8 cellular contexts compared by ENCODE assay signal in the genomic region with DNA sequence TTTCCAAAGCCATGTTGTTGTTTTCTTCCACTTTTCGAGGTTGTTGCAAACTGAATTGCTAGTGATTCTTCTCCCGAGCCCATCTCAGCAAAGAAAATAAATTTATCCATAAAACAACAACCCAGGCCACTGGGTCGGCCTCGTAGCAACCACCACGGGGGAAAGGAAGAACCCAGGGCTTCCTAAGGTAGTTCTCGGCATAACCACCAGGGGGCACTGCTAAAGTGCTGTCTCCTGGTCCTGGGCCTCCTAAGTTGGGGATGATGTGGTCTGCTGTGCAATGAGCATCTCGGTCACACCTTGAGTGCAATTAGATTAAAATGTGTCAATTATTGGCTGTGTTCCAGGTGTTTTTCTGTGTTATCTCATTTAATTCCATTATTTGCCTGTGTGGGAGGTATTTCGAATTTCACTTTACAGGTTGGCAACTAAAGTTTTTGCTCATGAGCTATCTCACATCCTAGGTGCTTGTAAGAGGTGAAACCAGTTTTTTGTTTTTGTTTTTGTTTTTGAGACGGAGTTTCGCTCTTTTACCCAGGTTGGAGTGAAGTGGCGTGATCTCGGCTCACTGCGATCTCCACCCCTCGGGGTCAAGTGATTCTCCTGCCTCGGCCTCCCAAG.
DNase-seq lines count a peak whose midpoint lies in the region; ATAC-seq and TF ChIP-seq lines count a peak whose summit lies in the region.

No MANE protein-coding gene starts in this region.

- DNase-seq in CD1c-positive myeloid dendritic cell (ENCODE audit: extremely low spot score), result peak; percentile 75
- peak; percentile 64 for DNase-seq in NOMO-1 treated with dmso at 0.1 percent for 144 hours (lab: John Stamatoyannopoulos, UW; ENCODE audit: unreplicated experiment)
- peak; percentile 52 for DNase-seq in activated T-cell treated with anti-CD3 and anti-CD28 coated beads for 48 hours (ENCODE audit: low read depth)
- peak; percentile 48 for DNase-seq in fibroblast of pulmonary artery (ENCODE audit: low read depth)
- DNase-seq in NCI-H226, result no peak

- no peak overlapping the region for H3K9ac ChIP-seq in parathyroid adenoma

- no peaks in the 10 kb centered on the region for H3K36me3 ChIP-seq in parathyroid adenoma (ENCODE audit: control insufficient read depth, insufficient read depth, low read length)

- H3K4me1 ChIP-seq in parathyroid adenoma, result no peaks in the 10 kb centered on the region

- no peak overlapping the region for H3K27ac ChIP-seq in parathyroid adenoma

- ATAC-seq in GM19023 (IDR thresholded peaks at IDR 0.05; ENCODE audit: unreplicated experiment) (peak; percentile 85), HG03097 (IDR thresholded peaks at IDR 0.05; ENCODE audit: low FRiP score, unreplicated experiment) (peak; percentile 65)

- no peaks in the 10 kb centered on the region for H3K27me3 ChIP-seq in parathyroid adenoma (ENCODE audit: control insufficient read depth, insufficient read depth, low read length)

- no peak overlapping the region for H2AFZ ChIP-seq in parathyroid adenoma

- no peaks in the 10 kb centered on the region for H3K9me3 ChIP-seq in parathyroid adenoma (ENCODE audit: control insufficient read depth, low read length)

- H3K4me3 ChIP-seq in fibroblast of pulmonary artery (replicated peaks; ENCODE audit: low read depth, low read length), result no peak overlapping the region
- no peak overlapping the region for H3K4me3 ChIP-seq in parathyroid adenoma (ENCODE audit: low read depth, low read length)

- TF ChIP-seq CTCF in fibroblast of pulmonary artery (IDR thresholded peaks at IDR 0.05; ENCODE audit: low read length, missing control alignments), result peak; percentile 81
- peak; percentile 40 for TF ChIP-seq CTCF in parathyroid adenoma (IDR thresholded peaks at IDR 0.05)

- no peak overlapping the region for H3K4me2 ChIP-seq in parathyroid adenoma (ENCODE audit: low read length)

- H3K79me2 ChIP-seq in parathyroid adenoma, result no peaks in the 10 kb centered on the region
